11 cellular contexts compared by ENCODE assay signal in genomic region chr1:223137402-223138100, GRCh38. TPM values are rescaled to one million over a fixed set of nuclear protein-coding genes. Genes with fewer than 3 reads are reported as not detected.
A peak's percentile ranks its signal among the peaks of the same experiment; 100 is the strongest.
DNase-seq lines count a peak whose midpoint lies in the region; TF ChIP-seq lines count a peak whose summit lies in the region.
"Had no signal": no experiment of that assay in that cellular context is flagged by ENCODE, and none has a peak within 500 bp of the region (broad histone marks: within the 10 kb centered on the region; RNA-seq: fewer than 3 reads in every experiment).

No MANE protein-coding gene starts in this region.

- TF ChIP-seq EP300 in stomach (IDR thresholded peaks at IDR 0.05): no peak

- no peak for TF ChIP-seq POLR2A in stomach (IDR thresholded peaks at IDR 0.05)

- TF ChIP-seq CTCF in MCF 10A (IDR thresholded peaks at IDR 0.05; ENCODE audit: unreplicated experiment) (no peak), hepatocyte (IDR thresholded peaks at IDR 0.05; ENCODE audit: poor library complexity) (no peak), stomach (IDR thresholded peaks at IDR 0.05) (no peak), type B pancreatic cell (conservative IDR thresholded peaks at IDR 0.05) (no peak)

- H3K4me3 ChIP-seq in hepatocyte (no peak overlapping the region), stomach (no peak overlapping the region)

- no peak overlapping the region for H3K27ac ChIP-seq in hepatocyte
- H3K27ac ChIP-seq in stomach: peak overlapping the region in 3 of 5 donors; percentile 53 to 83 (median 61)

- no peak overlapping the region for H3K4me2 ChIP-seq in hepatocyte

- POLR2A ChIA-PET in MCF 10A (lab: Yijun Ruan, JAX): interaction anchor here (0.6 to 1.7 kb wide), 9 partner anchors 10 to 698 kb away, joined by 3 to 7 read pairs (median 3); partner anchors contain the start of gene CAPN8

- no peaks in the 10 kb centered on the region for H3K36me3 ChIP-seq in hepatocyte (replicated peaks; ENCODE audit: insufficient read depth, low read depth)
- no peaks in the 10 kb centered on the region for H3K36me3 ChIP-seq in stomach

- H3K4me1 Mint-ChIP-seq in MCF 10A (ENCODE audit: insufficient read depth, unreplicated experiment) (peaks cover 45% of the 10 kb centered on the region), type B pancreatic cell (ENCODE audit: unreplicated experiment) (peaks cover 26% of the 10 kb centered on the region)

- H3K9me2 ChIP-seq in hepatocyte (replicated peaks; ENCODE audit: insufficient read depth): no peaks in the 10 kb centered on the region

- H3K27me3 ChIP-seq in hepatocyte: no peaks in the 10 kb centered on the region
- no peaks in the 10 kb centered on the region for H3K27me3 ChIP-seq in stomach

- no peaks in the 10 kb centered on the region for H3K9me3 Mint-ChIP-seq in MCF 10A (ENCODE audit: unreplicated experiment)
- no peaks in the 10 kb centered on the region for H3K9me3 Mint-ChIP-seq in type B pancreatic cell
- H3K9me3 Mint-ChIP-seq: effector memory CD8-positive, alpha-beta T cell had no signal

- H3K4me1 ChIP-seq in hepatocyte (ENCODE audit: insufficient read depth): peaks cover 15% of the 10 kb centered on the region
- peaks cover 7 to 74% (median 61%) of the 10 kb centered on the region in 4 donors for H3K4me1 ChIP-seq in stomach

- 61% methylated on average over 2 of the region's 2 CpGs for WGBS in hepatocyte (ENCODE audit: low lambda C conversion rate, missing lambda C conversion rate)
- WGBS in stomach, 5 donors: 79 to 93% (median 84%) methylated on average over 2 of the region's 2 CpGs

- no peak overlapping the region for H3K4me3 Mint-ChIP-seq in MCF 10A (ENCODE audit: unreplicated experiment)
- no peak overlapping the region for H3K4me3 Mint-ChIP-seq in type B pancreatic cell
- H3K4me3 Mint-ChIP-seq: effector memory CD8-positive, alpha-beta T cell; naive thymus-derived CD4-positive, alpha-beta T cell had no signal

- peaks cover 13% of the 10 kb centered on the region for H3K36me3 Mint-ChIP-seq in MCF 10A (ENCODE audit: insufficient read depth, unreplicated experiment)
- H3K36me3 Mint-ChIP-seq in type B pancreatic cell: no peaks in the 10 kb centered on the region

- H3K9me3 ChIP-seq in hepatocyte (ENCODE audit: low read depth) (no peaks in the 10 kb centered on the region), stomach (no peaks in the 10 kb centered on the region)

- no peaks in the 10 kb centered on the region for H3K27me3 Mint-ChIP-seq in MCF 10A (ENCODE audit: insufficient read depth, unreplicated experiment)
- peaks cover 14% of the 10 kb centered on the region for H3K27me3 Mint-ChIP-seq in type B pancreatic cell

- H3K27ac Mint-ChIP-seq in MCF 10A (ENCODE audit: low read depth, unreplicated experiment): no peak overlapping the region
- H3K27ac Mint-ChIP-seq in type B pancreatic cell: no peak overlapping the region
- H3K27ac Mint-ChIP-seq: effector memory CD8-positive, alpha-beta T cell had no signal

- no peaks in the 10 kb centered on the region for H4K20me1 ChIP-seq in hepatocyte (ENCODE audit: insufficient read depth, poor library complexity, severe bottlenecking)

- no peaks in the 10 kb centered on the region for H3K79me2 ChIP-seq in hepatocyte

- CTCF ChIA-PET in MCF 10A (lab: Yijun Ruan, JAX): interaction anchor here (0.6 to 15.7 kb wide), 21 partner anchors 14 to 545 kb away, joined by 3 to 324 read pairs (median 5); partner anchors contain the start of genes CAPN8 and SUSD4

- no TSS peak for BruUV-seq in MCF 10A (replicated peaks; lab: Mats Ljungman, UMichigan)

- no peak overlapping the region for H2AFZ ChIP-seq in hepatocyte

- DNase-seq in HT1080 (ENCODE audit: low read depth): peak; percentile 18
- DNase-seq in MCF 10A (ENCODE audit: unreplicated experiment): peak; percentile 100
- peak; percentile 59 for DNase-seq in hepatocyte (ENCODE audit: low spot score)
- DNase-seq in stomach: no peak
- no peak for DNase-seq in type B pancreatic cell (ENCODE audit: extremely low spot score, unreplicated experiment)
- no peak for DNase-seq in iPS-NIHi7 (ENCODE audit: extremely low spot score)
- no peak for DNase-seq in cortex of kidney (lab: John Stamatoyannopoulos, UW)
- no peak for DNase-seq in 8988T
- DNase-seq: effector memory CD8-positive, alpha-beta T cell; naive thymus-derived CD4-positive, alpha-beta T cell; NCI-H1092 had no signal

- intact Hi-C loops in MCF 10A (cut with micrococcal nuclease): loop anchor here (2.0 kb wide), 1 partner anchor 43 kb away; no protein-coding TSS in a partner anchor
- intact Hi-C loops in stomach (cut with DNase I; ENCODE audit: low total_unique reads): loop anchor here (10.0 kb wide), 1 partner anchor 547 kb away; no protein-coding TSS in a partner anchor

RNA-seq across cellular contexts. Expression of gene TLR5, which starts 5.5 kb away (rescaled TPM):
- total RNA-seq in HT1080 (2014; rRNA removed; shearing (Covaris generic)): not detected in 2 replicates
- not detected in 2 replicates for polyA plus RNA-seq in HT1080 (2015; cell fraction: cytosol; rRNA removed)
- polyA plus RNA-seq in HT1080 (2015; cell fraction: nucleus; rRNA removed): 0.12 and 0.41 TPM in 2 replicates
- 0.81 and 1.5 TPM in 2 replicates for total RNA-seq in MCF 10A (2022)
- total RNA-seq in hepatocyte: 0.88 and 1.9 TPM in 2 replicates
- polyA plus RNA-seq in hepatocyte: 1.5 TPM in 2 replicates
- total RNA-seq in stomach: 10 to 100 TPM in 1 of 5 donors, 1 to 10 TPM in 2, under 1 TPM in 1, not detected in 1; 0.58 to 25.9 (median 5.6) TPM
- polyA plus RNA-seq in stomach: 1 to 10 TPM in 2 of 3 donors, under 1 TPM in 1; 0.46 to 5.4 (median 1.2) TPM
- 2.8 and 4.2 TPM in 2 replicates for total RNA-seq in type B pancreatic cell (ENCODE audit: low replicate concordance)

Comparison
In these comparisons a context has a peak if more than half of its experiments do, and no peak if none do; other contexts are left out.
1. DNase-seq: peak in HT1080 (single experiment), MCF 10A (single experiment) and hepatocyte (single experiment); none in stomach (single experiment), type B pancreatic cell (single experiment), iPS-NIHi7 (single experiment), cortex of kidney (single experiment) and 8988T (single experiment).